Comparison of ENCODE assay signal across 1 cellular context in the genomic region with DNA sequence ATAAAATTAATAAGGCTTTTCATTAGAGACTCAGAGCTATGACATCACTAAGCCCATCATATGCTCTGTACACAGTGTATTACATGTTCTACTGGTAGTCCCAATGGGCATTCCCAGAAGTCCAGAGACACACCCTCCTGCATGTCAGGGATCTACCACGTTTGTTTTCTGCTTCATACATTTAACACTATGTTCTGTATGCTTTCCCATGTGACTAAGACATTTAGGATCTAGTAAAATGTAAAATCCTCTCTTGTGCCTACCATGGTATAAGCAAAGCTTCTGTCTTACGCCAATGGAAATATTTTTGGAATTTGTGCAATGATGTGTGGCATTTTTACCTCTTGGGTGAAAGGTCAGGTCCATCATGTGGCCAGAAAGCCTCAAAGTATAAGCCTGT.
TF ChIP-seq lines count a peak whose summit lies in the region.

No MANE protein-coding gene starts in this region.

TF ChIP-seq in IMR-90, 13 proteins besides CTCF, POLR2A, EP300 and RAD21 (continued from another document):
- TF ChIP-seq, protein P1, sequence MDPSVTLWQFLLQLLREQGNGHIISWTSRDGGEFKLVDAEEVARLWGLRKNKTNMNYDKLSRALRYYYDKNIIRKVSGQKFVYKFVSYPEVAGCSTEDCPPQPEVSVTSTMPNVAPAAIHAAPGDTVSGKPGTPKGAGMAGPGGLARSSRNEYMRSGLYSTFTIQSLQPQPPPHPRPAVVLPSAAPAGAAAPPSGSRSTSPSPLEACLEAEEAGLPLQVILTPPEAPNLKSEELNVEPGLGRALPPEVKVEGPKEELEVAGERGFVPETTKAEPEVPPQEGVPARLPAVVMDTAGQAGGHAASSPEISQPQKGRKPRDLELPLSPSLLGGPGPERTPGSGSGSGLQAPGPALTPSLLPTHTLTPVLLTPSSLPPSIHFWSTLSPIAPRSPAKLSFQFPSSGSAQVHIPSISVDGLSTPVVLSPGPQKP (IDR thresholded peaks at IDR 0.05; ENCODE audit: borderline replicate concordance, low read depth, low read length) = no peak
- no peak for TF ChIP-seq RCOR1 (IDR thresholded peaks at IDR 0.05; ENCODE audit: insufficient replicate concordance, low read length)
